Comparison of ENCODE assay signal across 8 cellular contexts in genomic region chr4:53601251-53601764, GRCh38. TPM values are rescaled to one million over a fixed set of nuclear protein-coding genes. Genes with fewer than 3 reads are reported as not detected.
A peak's percentile ranks its signal among the peaks of the same experiment; 100 is the strongest.
DNase-seq lines count a peak whose midpoint lies in the region; ATAC-seq lines count a peak whose summit lies in the region.

No MANE protein-coding gene starts in this region.

- DNase-seq in CMK (ENCODE audit: low read depth): peak; percentile 4
- peak; percentile 11 for DNase-seq in HT1080 (ENCODE audit: low read depth)
- peak; percentile 53 for DNase-seq in OCI-M1 (lab: John Stamatoyannopoulos, UW)
- peak; percentile 19 to 48 (median 45) for DNase-seq in right cardiac atrium
- DNase-seq in GOT3 (lab: John Stamatoyannopoulos, UW): no peak
- no peak for DNase-seq in naive thymus-derived CD8-positive, alpha-beta T cell
- no peak for DNase-seq in activated naive CD8-positive, alpha-beta T cell treated with anti-CD3 and anti-CD28 coated beads for 36 hours

- no peaks in the 10 kb centered on the region for H3K27me3 ChIP-seq in right cardiac atrium (ENCODE audit: control insufficient read depth, insufficient read depth)

- H3K9me3 ChIP-seq in right cardiac atrium (ENCODE audit: control insufficient read depth, low read length): no peaks in the 10 kb centered on the region

- no peak overlapping the region for H3K4me3 ChIP-seq in right cardiac atrium (ENCODE audit: low read length)

- intact Hi-C loops in right cardiac atrium (cut with DNase I): no loop called here

- H3K27ac Mint-ChIP-seq in naive thymus-derived CD8-positive, alpha-beta T cell: no peak overlapping the region
- H3K27ac Mint-ChIP-seq in activated naive CD8-positive, alpha-beta T cell treated with anti-CD3 and anti-CD28 coated beads for 36 hours: no peak overlapping the region

- H3K4me1 Mint-ChIP-seq in naive thymus-derived CD8-positive, alpha-beta T cell: peaks cover 0 to 2% (median 0%) of the 10 kb centered on the region in 4 donors
- H3K4me1 Mint-ChIP-seq in activated naive CD8-positive, alpha-beta T cell treated with anti-CD3 and anti-CD28 coated beads for 36 hours: no peaks in the 10 kb centered on the region

- H3K27ac ChIP-seq in right cardiac atrium (ENCODE audit: low read length): no peak overlapping the region

- POLR2A ChIA-PET in naive thymus-derived CD8-positive, alpha-beta T cell (lab: Charles Lee): no interaction called here

- peaks cover 0 to 5% (median 0%) of the 10 kb centered on the region in 9 donors for H3K9me3 Mint-ChIP-seq in naive thymus-derived CD8-positive, alpha-beta T cell
- H3K9me3 Mint-ChIP-seq in activated naive CD8-positive, alpha-beta T cell treated with anti-CD3 and anti-CD28 coated beads for 36 hours: peaks cover 2% of the 10 kb centered on the region

- H3K36me3 Mint-ChIP-seq in naive thymus-derived CD8-positive, alpha-beta T cell: no peaks in the 10 kb centered on the region
- no peaks in the 10 kb centered on the region for H3K36me3 Mint-ChIP-seq in activated naive CD8-positive, alpha-beta T cell treated with anti-CD3 and anti-CD28 coated beads for 36 hours

- peaks cover 9 to 42% (median 19%) of the 10 kb centered on the region in 5 donors for H3K27me3 Mint-ChIP-seq in naive thymus-derived CD8-positive, alpha-beta T cell
- peaks cover 21% of the 10 kb centered on the region for H3K27me3 Mint-ChIP-seq in activated naive CD8-positive, alpha-beta T cell treated with anti-CD3 and anti-CD28 coated beads for 36 hours

- no peak overlapping the region for H3K4me3 Mint-ChIP-seq in naive thymus-derived CD8-positive, alpha-beta T cell
- H3K4me3 Mint-ChIP-seq in activated naive CD8-positive, alpha-beta T cell treated with anti-CD3 and anti-CD28 coated beads for 36 hours: no peak overlapping the region

- 77% methylated on average over 9 of the region's 9 CpGs for WGBS in right cardiac atrium

- peak; percentile 57 for ATAC-seq in GM19372 (IDR thresholded peaks at IDR 0.05; ENCODE audit: low read depth, unreplicated experiment)
- no peak for ATAC-seq in right cardiac atrium
- no peak for ATAC-seq in naive thymus-derived CD8-positive, alpha-beta T cell

- peaks cover 4% of the 10 kb centered on the region for H3K4me1 ChIP-seq in right cardiac atrium (ENCODE audit: control insufficient read depth, insufficient read depth, low read length)

RNA-seq across cellular contexts. Expression of gene LNX1, which starts 10.0 kb away (rescaled TPM):
- total RNA-seq in HT1080 (2014; rRNA removed; shearing (Covaris generic)): 0.87 and 1.3 TPM in 2 replicates
- polyA plus RNA-seq in HT1080 (2015; cell fraction: cytosol; rRNA removed): 1.5 and 2.9 TPM in 2 replicates
- polyA plus RNA-seq in HT1080 (2015; cell fraction: nucleus; rRNA removed): 0.82 and 3.2 TPM in 2 replicates
- 10 to 100 TPM in 1 of 4 donors, 1 to 10 TPM in 3; 4.4 to 11.5 (median 7.3) TPM for total RNA-seq in right cardiac atrium
- 6.8 TPM for polyA plus RNA-seq in right cardiac atrium
- total RNA-seq in naive thymus-derived CD8-positive, alpha-beta T cell: not detected
- under 1 TPM; 0.32 to 0.52 (median 0.43) TPM for polyA plus RNA-seq in naive thymus-derived CD8-positive, alpha-beta T cell
- not detected for total RNA-seq in activated naive CD8-positive, alpha-beta T cell treated with anti-CD3 and anti-CD28 coated beads for 36 hours

Comparison
In these comparisons a context has a peak if more than half of its experiments do, and no peak if none do; other contexts are left out.
1. DNase-seq: peak in CMK (single experiment), HT1080 (single experiment), OCI-M1 (single experiment) and right cardiac atrium (3 of 3); none in GOT3 (single experiment), naive thymus-derived CD8-positive, alpha-beta T cell (0 of 10) and activated naive CD8-positive, alpha-beta T cell treated with anti-CD3 and anti-CD28 coated beads for 36 hours (single experiment).